8 cellular contexts compared by ENCODE assay signal in genomic region chr7:85851571-85852193, GRCh38.
DNase-seq lines count a peak whose midpoint lies in the region; ATAC-seq, FAIRE-seq and TF ChIP-seq lines count a peak whose summit lies in the region.

No MANE protein-coding gene starts in this region.

- peak; percentile 5 for FAIRE-seq in astrocyte (lab: Jason Lieb, UNC)

- no peak overlapping the region for H3K27ac ChIP-seq in astrocyte (ENCODE audit: low read depth, low read length)
- no peak overlapping the region for H3K27ac ChIP-seq in CD4-positive, alpha-beta memory T cell (ENCODE audit: low read depth, low read length)

- H4K20me1 ChIP-seq in astrocyte (ENCODE audit: insufficient read depth, low read length), result no peaks in the 10 kb centered on the region

- peak; percentile 33 for TF ChIP-seq CTCF in astrocyte (IDR thresholded peaks at IDR 0.05; ENCODE audit: insufficient read depth, low read depth, low read length)

- ATAC-seq in left lobe of liver (peak; percentile 51), GM18873 (IDR thresholded peaks at IDR 0.05; ENCODE audit: low FRiP score, unreplicated experiment) (no peak), HG03432 (IDR thresholded peaks at IDR 0.05; ENCODE audit: unreplicated experiment) (no peak)

- no peak overlapping the region for H3K4me3 Mint-ChIP-seq in astrocyte (ENCODE audit: unreplicated experiment)
- no peak overlapping the region for H3K4me3 Mint-ChIP-seq in CD4-positive, alpha-beta memory T cell

- no peaks in the 10 kb centered on the region for H3K79me2 ChIP-seq in astrocyte (ENCODE audit: insufficient read depth, low read length)

- POLR2A ChIA-PET in CD4-positive, alpha-beta memory T cell (lab: Charles Lee; ENCODE audit: partially characterized antibody), result no interaction called here

- H3K4me1 ChIP-seq in astrocyte (ENCODE audit: insufficient read depth, low read length), result no peaks in the 10 kb centered on the region
- H3K4me1 ChIP-seq in CD4-positive, alpha-beta memory T cell (ENCODE audit: insufficient read depth, low read length), result no peaks in the 10 kb centered on the region

- no peaks in the 10 kb centered on the region for H3K27me3 Mint-ChIP-seq in astrocyte (ENCODE audit: low read depth, unreplicated experiment)
- H3K27me3 Mint-ChIP-seq in CD4-positive, alpha-beta memory T cell, result no peaks in the 10 kb centered on the region

- intact Hi-C loops in CD4-positive, alpha-beta memory T cell (cut with micrococcal nuclease), result no loop called here

- H3K4me1 Mint-ChIP-seq in astrocyte (ENCODE audit: low read depth, unreplicated experiment), result peaks cover 2% of the 10 kb centered on the region
- no peaks in the 10 kb centered on the region for H3K4me1 Mint-ChIP-seq in CD4-positive, alpha-beta memory T cell

- H3K36me3 Mint-ChIP-seq in astrocyte (ENCODE audit: low read depth, unreplicated experiment), result no peaks in the 10 kb centered on the region
- H3K36me3 Mint-ChIP-seq in CD4-positive, alpha-beta memory T cell, result no peaks in the 10 kb centered on the region

- H2AFZ ChIP-seq in astrocyte (ENCODE audit: low read depth, low read length), result no peak overlapping the region

- H3K4me3 ChIP-seq in astrocyte (ENCODE audit: insufficient read depth, low read depth, low read length), result no peak overlapping the region
- no peak overlapping the region for H3K4me3 ChIP-seq in CD4-positive, alpha-beta memory T cell (ENCODE audit: low read length in 2 of 2)

- H3K27ac Mint-ChIP-seq in astrocyte (ENCODE audit: unreplicated experiment), result no peak overlapping the region
- H3K27ac Mint-ChIP-seq in CD4-positive, alpha-beta memory T cell, result no peak overlapping the region

- no peak overlapping the region for H3K9ac ChIP-seq in astrocyte (ENCODE audit: low read length)

- no peaks in the 10 kb centered on the region for H3K36me3 ChIP-seq in astrocyte (ENCODE audit: insufficient read depth, low read length)
- H3K36me3 ChIP-seq in CD4-positive, alpha-beta memory T cell (ENCODE audit: insufficient read depth, low read length), result no peaks in the 10 kb centered on the region

- in situ Hi-C loops in Caki2 (cut with HindIII; ENCODE audit: low pct_unique_long_range_greater_than_20kb, low sequenced_read_pairs), result no loop called here

- CTCF ChIA-PET in CD4-positive, alpha-beta memory T cell (lab: Charles Lee; ENCODE audit: partially characterized antibody), result no interaction called here

- no peaks in the 10 kb centered on the region for H3K27me3 ChIP-seq in astrocyte (ENCODE audit: insufficient read depth, low read length)
- H3K27me3 ChIP-seq in CD4-positive, alpha-beta memory T cell (ENCODE audit: insufficient read depth, low read length), result no peaks in the 10 kb centered on the region

- no peaks in the 10 kb centered on the region for H3K9me3 Mint-ChIP-seq in astrocyte (ENCODE audit: unreplicated experiment)
- H3K9me3 Mint-ChIP-seq in CD4-positive, alpha-beta memory T cell, result peaks cover 0 to 5% (median 1%) of the 10 kb centered on the region in 8 donors

- H3K4me2 ChIP-seq in astrocyte (ENCODE audit: low read length), result no peak overlapping the region

- H3K9me3 ChIP-seq in astrocyte (ENCODE audit: insufficient read depth, low read depth, low read length), result no peaks in the 10 kb centered on the region
- no peaks in the 10 kb centered on the region for H3K9me3 ChIP-seq in CD4-positive, alpha-beta memory T cell (ENCODE audit: control insufficient read depth in 1 of 2, low read length in 2 of 2)

- peak; percentile 14 for DNase-seq in Caki2 (ENCODE audit: low read depth)
- peak; percentile 68 for DNase-seq in LoVo (ENCODE audit: low spot score)
- peak; percentile 44 for DNase-seq in astrocyte (ENCODE audit: low read depth)
- DNase-seq in left lobe of liver (ENCODE audit: low spot score), result no peak
- no peak for DNase-seq in T-helper 2 cell
- no peak for DNase-seq in CD4-positive, alpha-beta memory T cell

Comparison
In these comparisons a context has a peak if more than half of its experiments do, and no peak if none do; other contexts are left out.
1. DNase-seq: peak in Caki2 (single experiment), LoVo (single experiment) and astrocyte (single experiment); none in left lobe of liver (single experiment), T-helper 2 cell (0 of 5) and CD4-positive, alpha-beta memory T cell (0 of 5).